In genomic region chr6:108902389-108902792, GRCh38 we compare ENCODE assay signal across 8 cellular contexts. TPM values are rescaled to one million over a fixed set of nuclear protein-coding genes. Genes with fewer than 3 reads are reported as not detected.
A peak's percentile ranks its signal among the peaks of the same experiment; 100 is the strongest.
DNase-seq lines count a peak whose midpoint lies in the region; ATAC-seq and TF ChIP-seq lines count a peak whose summit lies in the region.

No MANE protein-coding gene starts in this region.

- CTCF ChIA-PET in CD8-positive, alpha-beta memory T cell (lab: Charles Lee) = interaction anchor here (0.8 to 2.2 kb wide), 6 partner anchors 10 to 481 kb away, joined by 3 to 8 read pairs (median 4); no protein-coding TSS in a partner anchor
- CTCF ChIA-PET in WTC11 (lab: Charles Lee) = interaction anchor here (1.3 kb wide), 1 partner anchor 9 kb away, joined by 6 read pairs; no protein-coding TSS in a partner anchor

- peak overlapping the region; percentile 3 to 76 (median 58) for H3K27ac Mint-ChIP-seq in CD8-positive, alpha-beta memory T cell
- H3K27ac Mint-ChIP-seq in activated naive CD8-positive, alpha-beta T cell treated with anti-CD3 and anti-CD28 coated beads for 36 hours = peak overlapping the region; percentile 43
- H3K27ac Mint-ChIP-seq in WTC11 = no peak overlapping the region

- H4K20me1 ChIP-seq in MM.1S (ENCODE audit: insufficient read depth, low read length) = no peaks in the 10 kb centered on the region

- H3K4me3 ChIP-seq in CD8-positive, alpha-beta memory T cell (ENCODE audit: low read length) = no peak overlapping the region
- H3K4me3 ChIP-seq in MM.1S (ENCODE audit: low read length) (no peak overlapping the region), mesodermal cell (ENCODE audit: extremely low read depth, insufficient read depth, low read length, poor library complexity, severe bottlenecking) (no peak overlapping the region), lower leg skin (ENCODE audit: low read depth, poor library complexity, severe bottlenecking) (no peak overlapping the region)

- H3K4me2 ChIP-seq in MM.1S (ENCODE audit: low read depth, low read length) = peak overlapping the region; percentile 35

- no peaks in the 10 kb centered on the region for H3K36me3 ChIP-seq in CD8-positive, alpha-beta memory T cell (ENCODE audit: insufficient read depth, low read length)
- H3K36me3 ChIP-seq in MM.1S (replicated peaks; ENCODE audit: insufficient read depth, low read length) (no peaks in the 10 kb centered on the region), mesodermal cell (ENCODE audit: control insufficient read depth, insufficient read depth, low read length) (no peaks in the 10 kb centered on the region)

- H3K27ac ChIP-seq in CD8-positive, alpha-beta memory T cell (ENCODE audit: low read depth, low read length) = no peak overlapping the region
- H3K27ac ChIP-seq in MM.1S (ENCODE audit: low read length) = peak overlapping the region; percentile 66; the same call in 1 of the 2 replicates
- peak overlapping the region; percentile 46 for H3K27ac ChIP-seq in mesodermal cell (ENCODE audit: low read depth, low read length, severe bottlenecking)

- no peak for TF ChIP-seq POLR2A in lower leg skin (IDR thresholded peaks at IDR 0.05)

- peak overlapping the region; percentile 18; the same call in 1 of the 2 replicates for H3K9ac ChIP-seq in MM.1S (ENCODE audit: low read length)

- H3K27me3 ChIP-seq in CD8-positive, alpha-beta memory T cell (ENCODE audit: insufficient read depth, low read length, poor library complexity, severe bottlenecking) = no peaks in the 10 kb centered on the region
- no peaks in the 10 kb centered on the region for H3K27me3 ChIP-seq in MM.1S (replicated peaks; ENCODE audit: insufficient read depth, low read length)

- intact Hi-C loops in lower leg skin (cut with DNase I; ENCODE audit: low total_unique reads) = no loop called here

- TF ChIP-seq CTCF in MM.1S (IDR thresholded peaks at IDR 0.05; ENCODE audit: low read length) (no peak), WTC11 (IDR thresholded peaks at IDR 0.05) (no peak), lower leg skin (IDR thresholded peaks at IDR 0.05) (no peak)

- peaks cover 14% of the 10 kb centered on the region; the same call in 1 of the 2 replicates for H3K79me2 ChIP-seq in MM.1S (ENCODE audit: low read length)

- H3K9me3 Mint-ChIP-seq in CD8-positive, alpha-beta memory T cell = no peaks in the 10 kb centered on the region
- H3K9me3 Mint-ChIP-seq in activated naive CD8-positive, alpha-beta T cell treated with anti-CD3 and anti-CD28 coated beads for 36 hours = no peaks in the 10 kb centered on the region
- H3K9me3 Mint-ChIP-seq in WTC11 = no peaks in the 10 kb centered on the region

- H3K9me2 ChIP-seq in MM.1S (replicated peaks; ENCODE audit: insufficient read depth, low read length) = no peaks in the 10 kb centered on the region

- H3K27me3 Mint-ChIP-seq in CD8-positive, alpha-beta memory T cell = peaks cover 0 to 2% of the 10 kb centered on the region in 2 donors
- no peaks in the 10 kb centered on the region for H3K27me3 Mint-ChIP-seq in activated naive CD8-positive, alpha-beta T cell treated with anti-CD3 and anti-CD28 coated beads for 36 hours
- no peaks in the 10 kb centered on the region for H3K27me3 Mint-ChIP-seq in WTC11 (ENCODE audit: low read depth)

- H3F3A ChIP-seq in MM.1S (ENCODE audit: insufficient read depth, low read length) = peaks cover 39% of the 10 kb centered on the region

- ATAC-seq in WTC11 = no peak

- peaks cover 49 to 75% (median 58%) of the 10 kb centered on the region in 3 donors for H3K4me1 Mint-ChIP-seq in CD8-positive, alpha-beta memory T cell
- H3K4me1 Mint-ChIP-seq in activated naive CD8-positive, alpha-beta T cell treated with anti-CD3 and anti-CD28 coated beads for 36 hours = peaks cover 17% of the 10 kb centered on the region
- H3K4me1 Mint-ChIP-seq in WTC11 = peaks cover 11% of the 10 kb centered on the region

- H2AFZ ChIP-seq in MM.1S (ENCODE audit: low read length) = peak overlapping the region; percentile 38; the same call in 1 of the 2 replicates

- peak overlapping the region in 6 of 7 donors; percentile 30 to 79 (median 50) for H3K4me3 Mint-ChIP-seq in CD8-positive, alpha-beta memory T cell
- no peak overlapping the region for H3K4me3 Mint-ChIP-seq in activated naive CD8-positive, alpha-beta T cell treated with anti-CD3 and anti-CD28 coated beads for 36 hours
- H3K4me3 Mint-ChIP-seq in WTC11 = no peak overlapping the region

- DNase-seq in CD8-positive, alpha-beta memory T cell = no peak
- DNase-seq in MM.1S = peak; percentile 37
- no peak for DNase-seq in activated naive CD8-positive, alpha-beta T cell treated with anti-CD3 and anti-CD28 coated beads for 36 hours
- DNase-seq in WTC11 (ENCODE audit: low spot score) = no peak
- DNase-seq in lower leg skin (ENCODE audit: low spot score in 2 of 2) = no peak
- no peak for DNase-seq in NCI-H128 (lab: John Stamatoyannopoulos, UW; ENCODE audit: unreplicated experiment)
- no peak for DNase-seq in stimulated activated CD8-positive, alpha-beta memory T cell treated with anti-CD3 and anti-CD28 coated beads, Interleukin-4, amount 100 ng/mL, for 48 hours

- H3K4me1 ChIP-seq in CD8-positive, alpha-beta memory T cell (ENCODE audit: insufficient read depth, low read length) = peaks cover 37% of the 10 kb centered on the region
- H3K4me1 ChIP-seq in MM.1S (ENCODE audit: low read length) = peaks cover 85% of the 10 kb centered on the region
- H3K4me1 ChIP-seq in mesodermal cell (ENCODE audit: control insufficient read depth, insufficient read depth, low read length, poor library complexity, severe bottlenecking) = no peaks in the 10 kb centered on the region

- no peaks in the 10 kb centered on the region for H3K9me3 ChIP-seq in CD8-positive, alpha-beta memory T cell (ENCODE audit: low read length)
- no peaks in the 10 kb centered on the region for H3K9me3 ChIP-seq in MM.1S (replicated peaks; ENCODE audit: insufficient read depth, low read length)
- no peaks in the 10 kb centered on the region for H3K9me3 ChIP-seq in mesodermal cell (ENCODE audit: control insufficient read depth, low read length)

- H3K36me3 Mint-ChIP-seq in CD8-positive, alpha-beta memory T cell = peaks cover 0 to 9% (median 2%) of the 10 kb centered on the region in 3 donors
- no peaks in the 10 kb centered on the region for H3K36me3 Mint-ChIP-seq in activated naive CD8-positive, alpha-beta T cell treated with anti-CD3 and anti-CD28 coated beads for 36 hours
- no peaks in the 10 kb centered on the region for H3K36me3 Mint-ChIP-seq in WTC11

- POLR2A ChIA-PET in CD8-positive, alpha-beta memory T cell (lab: Charles Lee) = interaction anchor here (0.6 to 0.7 kb wide), 2 partner anchors 28 to 873 kb away, joined by 5 to 7 read pairs; no protein-coding TSS in a partner anchor
- POLR2A ChIA-PET in WTC11 (lab: Charles Lee) = no interaction called here

TF ChIP-seq in WTC11, 78 proteins besides CTCF, POLR2A, EP300 and RAD21:
- no peak for TF ChIP-seq PRRX2 (CRISPR knock-in tag; IDR thresholded peaks at IDR 0.05)
- no peak for TF ChIP-seq SMAD4 (CRISPR knock-in tag; IDR thresholded peaks at IDR 0.05)
- no peak for TF ChIP-seq ZNF219 (CRISPR knock-in tag; IDR thresholded peaks at IDR 0.05; ENCODE audit: borderline replicate concordance)
- no peak for TF ChIP-seq ZMAT4 (CRISPR knock-in tag; IDR thresholded peaks at IDR 0.05)
- no peak for TF ChIP-seq JAZF1 (CRISPR knock-in tag; IDR thresholded peaks at IDR 0.05)

RNA-seq across cellular contexts. Expression of gene ARMC2, which starts 54.2 kb away (rescaled TPM):
- total RNA-seq in CD8-positive, alpha-beta memory T cell = 1 to 10 TPM; 6.2 to 6.7 TPM
- 6.1 TPM for polyA plus RNA-seq in CD8-positive, alpha-beta memory T cell
- 1 to 10 TPM; 3.4 to 3.5 TPM for total RNA-seq in activated naive CD8-positive, alpha-beta T cell treated with anti-CD3 and anti-CD28 coated beads for 36 hours
- polyA plus RNA-seq in mesodermal cell (2013, experiment 1 of 2) = 5.6 TPM
- polyA plus RNA-seq in mesodermal cell (2013, experiment 2 of 2) = 6.5 TPM
- total RNA-seq in WTC11 (2021) (4.6 to 5.2 TPM (median 4.7 TPM) in 3 replicates), lower leg skin (1 to 10 TPM in 3 of 4 donors, under 1 TPM in 1; 0.34 to 2.0 (median 1.2) TPM)

Comparison
In these comparisons a context has a peak if more than half of its experiments do, and no peak if none do; other contexts are left out.
1. H3K4me3 Mint-ChIP-seq: peak in CD8-positive, alpha-beta memory T cell (6 of 7); none in activated naive CD8-positive, alpha-beta T cell treated with anti-CD3 and anti-CD28 coated beads for 36 hours (single experiment) and WTC11 (single experiment).